In the genomic region with DNA sequence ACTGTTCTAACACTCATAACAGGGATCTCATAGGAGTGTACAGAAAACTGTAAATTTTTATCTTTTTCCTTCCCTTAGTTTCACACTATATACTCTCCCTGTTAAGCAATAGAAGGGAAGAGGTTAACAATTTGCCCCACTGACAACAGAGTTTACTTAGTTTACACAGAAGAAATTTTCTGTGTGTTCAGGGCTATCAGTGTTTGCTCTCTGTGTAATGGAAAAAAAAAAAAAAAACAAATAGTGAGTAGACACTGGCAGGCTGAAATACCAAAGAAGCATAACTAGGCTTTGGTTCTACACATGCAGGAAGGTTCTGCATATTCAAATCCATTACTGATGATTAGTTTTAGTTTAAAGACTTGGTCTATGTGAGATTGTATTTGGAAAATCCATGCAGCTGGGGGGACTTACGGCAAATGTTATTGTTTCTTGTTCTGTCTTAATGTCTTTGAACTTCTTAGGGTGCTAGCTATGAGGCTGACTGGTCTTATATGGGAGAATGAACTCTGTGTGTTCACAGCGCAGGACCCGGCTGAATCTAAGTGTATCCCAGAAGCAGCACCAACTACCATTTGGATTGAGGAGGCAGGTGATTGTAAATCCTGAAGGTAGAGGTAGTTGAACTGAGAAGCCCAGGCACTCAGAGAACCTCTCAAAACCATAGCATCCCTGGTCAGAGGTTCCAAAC, we compare ENCODE assay signal across 1 cellular context.
TF ChIP-seq lines count a peak whose summit lies in the region.

No MANE protein-coding gene starts in this region.

TF ChIP-seq in HepG2, 621 proteins besides CTCF, POLR2A, EP300 and RAD21 (continued from another document and continues in another):
- TF ChIP-seq, protein P1, sequence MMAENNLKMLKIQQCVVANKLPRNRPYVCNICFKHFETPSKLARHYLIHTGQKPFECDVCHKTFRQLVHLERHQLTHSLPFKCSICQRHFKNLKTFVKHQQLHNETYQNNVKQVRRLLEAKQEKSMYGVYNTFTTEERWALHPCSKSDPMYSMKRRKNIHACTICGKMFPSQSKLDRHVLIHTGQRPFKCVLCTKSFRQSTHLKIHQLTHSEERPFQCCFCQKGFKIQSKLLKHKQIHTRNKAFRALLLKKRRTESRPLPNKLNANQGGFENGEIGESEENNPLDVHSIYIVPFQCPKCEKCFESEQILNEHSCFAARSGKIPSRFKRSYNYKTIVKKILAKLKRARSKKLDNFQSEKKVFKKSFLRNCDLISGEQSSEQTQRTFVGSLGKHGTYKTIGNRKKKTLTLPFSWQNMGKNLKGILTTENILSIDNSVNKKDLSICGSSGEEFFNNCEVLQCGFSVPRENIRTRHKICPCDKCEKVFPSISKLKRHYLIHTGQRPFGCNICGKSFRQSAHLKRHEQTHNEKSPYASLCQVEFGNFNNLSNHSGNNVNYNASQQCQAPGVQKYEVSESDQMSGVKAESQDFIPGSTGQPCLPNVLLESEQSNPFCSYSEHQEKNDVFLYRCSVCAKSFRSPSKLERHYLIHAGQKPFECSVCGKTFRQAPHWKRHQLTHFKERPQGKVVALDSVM (CRISPR knock-in tag; IDR thresholded peaks at IDR 0.05) = no peak
- TF ChIP-seq, protein P2, sequence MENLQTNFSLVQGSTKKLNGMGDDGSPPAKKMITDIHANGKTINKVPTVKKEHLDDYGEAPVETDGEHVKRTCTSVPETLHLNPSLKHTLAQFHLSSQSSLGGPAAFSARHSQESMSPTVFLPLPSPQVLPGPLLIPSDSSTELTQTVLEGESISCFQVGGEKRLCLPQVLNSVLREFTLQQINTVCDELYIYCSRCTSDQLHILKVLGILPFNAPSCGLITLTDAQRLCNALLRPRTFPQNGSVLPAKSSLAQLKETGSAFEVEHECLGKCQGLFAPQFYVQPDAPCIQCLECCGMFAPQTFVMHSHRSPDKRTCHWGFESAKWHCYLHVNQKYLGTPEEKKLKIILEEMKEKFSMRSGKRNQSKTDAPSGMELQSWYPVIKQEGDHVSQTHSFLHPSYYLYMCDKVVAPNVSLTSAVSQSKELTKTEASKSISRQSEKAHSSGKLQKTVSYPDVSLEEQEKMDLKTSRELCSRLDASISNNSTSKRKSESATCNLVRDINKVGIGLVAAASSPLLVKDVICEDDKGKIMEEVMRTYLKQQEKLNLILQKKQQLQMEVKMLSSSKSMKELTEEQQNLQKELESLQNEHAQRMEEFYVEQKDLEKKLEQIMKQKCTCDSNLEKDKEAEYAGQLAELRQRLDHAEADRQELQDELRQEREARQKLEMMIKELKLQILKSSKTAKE (CRISPR knock-in tag; IDR thresholded peaks at IDR 0.05; ENCODE audit: borderline replicate concordance) = 0 out of 2 replicates have a peak, but pooled peaks have one; percentile 25
- TF ChIP-seq MEF2D (CRISPR knock-in tag; IDR thresholded peaks at IDR 0.05) (no peak), GFI1 (CRISPR knock-in tag; IDR thresholded peaks at IDR 0.05; ENCODE audit: borderline replicate concordance) (peak; percentile 67), ZMYM4 (CRISPR knock-in tag; IDR thresholded peaks at IDR 0.05) (peak; percentile 68; the same call in 1 of the 2 replicates), BORCS8-MEF2B (CRISPR knock-in tag; IDR thresholded peaks at IDR 0.05) (no peak), NR2F1 (CRISPR knock-in tag; IDR thresholded peaks at IDR 0.05) (peak; percentile 18 to 72; a peak in 2 of 4 replicates), CAMTA2 (CRISPR knock-in tag; IDR thresholded peaks at IDR 0.05; ENCODE audit: borderline replicate concordance) (no peak), NAIF1 (CRISPR knock-in tag; IDR thresholded peaks at IDR 0.05; ENCODE audit: borderline replicate concordance) (no peak), GATAD1 (CRISPR knock-in tag; IDR thresholded peaks at IDR 0.05) (no peak), XBP1 (CRISPR knock-in tag; IDR thresholded peaks at IDR 0.05) (no peak), ZNF709 (CRISPR knock-in tag; IDR thresholded peaks at IDR 0.05) (no peak), ZNF792 (CRISPR knock-in tag; IDR thresholded peaks at IDR 0.05) (peak; percentile 52; the same call in 1 of the 2 replicates), MYC (CRISPR knock-in tag; IDR thresholded peaks at IDR 0.05; ENCODE audit: borderline replicate concordance) (no peak), HNRNPUL1 (IDR thresholded peaks at IDR 0.05; ENCODE audit: low read depth, low read length) (no peak), ZNF253 (CRISPR knock-in tag; IDR thresholded peaks at IDR 0.05; ENCODE audit: borderline replicate concordance) (no peak), POLR2AphosphoS2 (IDR thresholded peaks at IDR 0.05; ENCODE audit: low read depth, low read length) (no peak), SATB2 (CRISPR knock-in tag; IDR thresholded peaks at IDR 0.05) (no peak), ZBTB20 (CRISPR knock-in tag; IDR thresholded peaks at IDR 0.05; ENCODE audit: borderline replicate concordance, low read depth) (peak; percentile 87; the same call in 1 of the 2 replicates), PHF21A (CRISPR knock-in tag; IDR thresholded peaks at IDR 0.05) (peak; percentile 75), ZFX (CRISPR knock-in tag; IDR thresholded peaks at IDR 0.05; ENCODE audit: low read depth) (no peak), ATAD3A (CRISPR knock-in tag; IDR thresholded peaks at IDR 0.05) (no peak), ZNF790 (CRISPR knock-in tag; IDR thresholded peaks at IDR 0.05; ENCODE audit: borderline replicate concordance) (0 out of 2 replicates have a peak, but pooled peaks have one; percentile 41), ETV5 (CRISPR knock-in tag; IDR thresholded peaks at IDR 0.05; ENCODE audit: borderline replicate concordance) (no peak)
- TF ChIP-seq, protein P3, sequence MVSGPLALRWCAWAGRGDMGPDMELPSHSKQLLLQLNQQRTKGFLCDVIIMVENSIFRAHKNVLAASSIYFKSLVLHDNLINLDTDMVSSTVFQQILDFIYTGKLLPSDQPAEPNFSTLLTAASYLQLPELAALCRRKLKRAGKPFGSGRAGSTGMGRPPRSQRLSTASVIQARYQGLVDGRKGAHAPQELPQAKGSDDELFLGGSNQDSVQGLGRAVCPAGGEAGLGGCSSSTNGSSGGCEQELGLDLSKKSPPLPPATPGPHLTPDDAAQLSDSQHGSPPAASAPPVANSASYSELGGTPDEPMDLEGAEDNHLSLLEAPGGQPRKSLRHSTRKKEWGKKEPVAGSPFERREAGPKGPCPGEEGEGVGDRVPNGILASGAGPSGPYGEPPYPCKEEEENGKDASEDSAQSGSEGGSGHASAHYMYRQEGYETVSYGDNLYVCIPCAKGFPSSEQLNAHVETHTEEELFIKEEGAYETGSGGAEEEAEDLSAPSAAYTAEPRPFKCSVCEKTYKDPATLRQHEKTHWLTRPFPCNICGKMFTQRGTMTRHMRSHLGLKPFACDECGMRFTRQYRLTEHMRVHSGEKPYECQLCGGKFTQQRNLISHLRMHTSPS (CRISPR knock-in tag; IDR thresholded peaks at IDR 0.05; ENCODE audit: low read depth) = no peak
- TF ChIP-seq, protein P4, sequence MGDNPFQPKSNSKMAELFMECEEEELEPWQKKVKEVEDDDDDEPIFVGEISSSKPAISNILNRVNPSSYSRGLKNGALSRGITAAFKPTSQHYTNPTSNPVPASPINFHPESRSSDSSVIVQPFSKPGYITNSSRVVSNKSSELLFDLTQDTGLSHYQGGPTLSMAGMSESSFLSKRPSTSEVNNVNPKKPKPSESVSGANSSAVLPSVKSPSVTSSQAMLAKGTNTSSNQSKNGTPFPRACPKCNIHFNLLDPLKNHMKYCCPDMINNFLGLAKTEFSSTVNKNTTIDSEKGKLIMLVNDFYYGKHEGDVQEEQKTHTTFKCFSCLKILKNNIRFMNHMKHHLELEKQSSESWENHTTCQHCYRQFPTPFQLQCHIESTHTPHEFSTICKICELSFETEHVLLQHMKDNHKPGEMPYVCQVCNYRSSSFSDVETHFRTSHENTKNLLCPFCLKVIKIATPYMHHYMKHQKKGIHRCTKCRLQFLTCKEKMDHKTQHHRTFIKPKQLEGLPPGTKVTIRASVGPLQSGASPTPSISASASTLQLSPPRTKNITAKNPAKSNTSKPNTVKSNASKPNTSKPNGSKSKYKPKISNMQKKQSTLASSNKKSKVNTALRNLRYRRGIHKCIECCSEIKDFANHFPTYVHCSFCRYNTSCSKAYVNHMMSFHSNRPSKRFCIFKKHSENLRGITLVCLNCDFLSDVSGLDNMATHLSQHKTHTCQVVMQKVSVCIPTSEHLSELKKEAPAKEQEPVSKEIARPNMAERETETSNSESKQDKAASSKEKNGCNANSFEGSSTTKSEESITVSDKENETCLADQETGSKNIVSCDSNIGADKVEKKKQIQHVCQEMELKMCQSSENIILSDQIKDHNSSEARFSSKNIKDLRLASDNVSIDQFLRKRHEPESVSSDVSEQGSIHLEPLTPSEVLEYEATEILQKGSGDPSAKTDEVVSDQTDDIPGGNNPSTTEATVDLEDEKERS (CRISPR knock-in tag; IDR thresholded peaks at IDR 0.05) = no peak
- TF ChIP-seq, protein P5, sequence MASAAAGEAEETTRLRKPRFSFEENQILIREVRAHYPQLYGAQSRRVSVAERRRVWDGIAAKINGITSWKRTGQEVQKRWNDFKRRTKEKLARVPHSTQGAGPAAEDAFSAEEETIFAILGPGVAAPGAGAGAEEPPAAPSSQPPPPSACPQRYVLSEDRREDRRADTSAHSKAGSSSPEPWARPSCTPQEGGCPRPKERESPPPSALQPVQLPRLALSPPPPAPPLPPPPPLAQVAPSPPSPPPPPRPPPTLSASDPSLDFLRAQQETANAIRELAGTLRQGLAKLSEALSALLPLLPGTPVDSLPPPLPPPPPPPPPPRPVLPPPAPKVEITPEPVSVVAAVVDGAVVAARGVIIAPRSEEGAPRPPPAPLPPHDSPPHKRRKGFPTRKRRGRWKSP (CRISPR knock-in tag; IDR thresholded peaks at IDR 0.05) = no peak; the same call in 1 of the 2 replicates
- TF ChIP-seq, protein P6, sequence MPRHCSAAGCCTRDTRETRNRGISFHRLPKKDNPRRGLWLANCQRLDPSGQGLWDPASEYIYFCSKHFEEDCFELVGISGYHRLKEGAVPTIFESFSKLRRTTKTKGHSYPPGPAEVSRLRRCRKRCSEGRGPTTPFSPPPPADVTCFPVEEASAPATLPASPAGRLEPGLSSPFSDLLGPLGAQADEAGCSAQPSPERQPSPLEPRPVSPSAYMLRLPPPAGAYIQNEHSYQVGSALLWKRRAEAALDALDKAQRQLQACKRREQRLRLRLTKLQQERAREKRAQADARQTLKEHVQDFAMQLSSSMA (CRISPR knock-in tag; IDR thresholded peaks at IDR 0.05) = no peak
- TF ChIP-seq, protein P7, sequence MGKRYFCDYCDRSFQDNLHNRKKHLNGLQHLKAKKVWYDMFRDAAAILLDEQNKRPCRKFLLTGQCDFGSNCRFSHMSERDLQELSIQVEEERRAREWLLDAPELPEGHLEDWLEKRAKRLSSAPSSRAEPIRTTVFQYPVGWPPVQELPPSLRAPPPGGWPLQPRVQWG (CRISPR knock-in tag; IDR thresholded peaks at IDR 0.05; ENCODE audit: borderline replicate concordance, low read depth) = no peak
- TF ChIP-seq, protein P8, sequence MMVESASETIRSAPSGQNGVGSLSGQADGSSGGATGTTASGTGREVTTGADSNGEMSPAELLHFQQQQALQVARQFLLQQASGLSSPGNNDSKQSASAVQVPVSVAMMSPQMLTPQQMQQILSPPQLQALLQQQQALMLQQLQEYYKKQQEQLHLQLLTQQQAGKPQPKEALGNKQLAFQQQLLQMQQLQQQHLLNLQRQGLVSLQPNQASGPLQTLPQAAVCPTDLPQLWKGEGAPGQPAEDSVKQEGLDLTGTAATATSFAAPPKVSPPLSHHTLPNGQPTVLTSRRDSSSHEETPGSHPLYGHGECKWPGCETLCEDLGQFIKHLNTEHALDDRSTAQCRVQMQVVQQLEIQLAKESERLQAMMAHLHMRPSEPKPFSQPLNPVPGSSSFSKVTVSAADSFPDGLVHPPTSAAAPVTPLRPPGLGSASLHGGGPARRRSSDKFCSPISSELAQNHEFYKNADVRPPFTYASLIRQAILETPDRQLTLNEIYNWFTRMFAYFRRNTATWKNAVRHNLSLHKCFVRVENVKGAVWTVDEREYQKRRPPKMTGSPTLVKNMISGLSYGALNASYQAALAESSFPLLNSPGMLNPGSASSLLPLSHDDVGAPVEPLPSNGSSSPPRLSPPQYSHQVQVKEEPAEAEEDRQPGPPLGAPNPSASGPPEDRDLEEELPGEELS (CRISPR knock-in tag; IDR thresholded peaks at IDR 0.05) = peak; percentile 96
- TF ChIP-seq, protein P9, sequence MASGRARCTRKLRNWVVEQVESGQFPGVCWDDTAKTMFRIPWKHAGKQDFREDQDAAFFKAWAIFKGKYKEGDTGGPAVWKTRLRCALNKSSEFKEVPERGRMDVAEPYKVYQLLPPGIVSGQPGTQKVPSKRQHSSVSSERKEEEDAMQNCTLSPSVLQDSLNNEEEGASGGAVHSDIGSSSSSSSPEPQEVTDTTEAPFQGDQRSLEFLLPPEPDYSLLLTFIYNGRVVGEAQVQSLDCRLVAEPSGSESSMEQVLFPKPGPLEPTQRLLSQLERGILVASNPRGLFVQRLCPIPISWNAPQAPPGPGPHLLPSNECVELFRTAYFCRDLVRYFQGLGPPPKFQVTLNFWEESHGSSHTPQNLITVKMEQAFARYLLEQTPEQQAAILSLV (CRISPR knock-in tag; IDR thresholded peaks at IDR 0.05; ENCODE audit: borderline replicate concordance) = no peak
